ENCODE assay signal across 12 cellular contexts in genomic region chr18:9946831-9947230, GRCh38. TPM values are rescaled to one million over a fixed set of nuclear protein-coding genes. Genes with fewer than 3 reads are reported as not detected.
DNase-seq lines count a peak whose midpoint lies in the region; ATAC-seq lines count a peak whose summit lies in the region.
"Had no signal": no experiment of that assay in that cellular context is flagged by ENCODE, and none has a peak within 500 bp of the region (broad histone marks: within the 10 kb centered on the region; RNA-seq: fewer than 3 reads in every experiment).

No MANE protein-coding gene starts in this region.

- no peak overlapping the region for H3K4me2 ChIP-seq in GM23248 (ENCODE audit: unreplicated experiment)

- H3K9me2 ChIP-seq in GM23248 (ENCODE audit: insufficient read depth), result no peaks in the 10 kb centered on the region

- intact Hi-C loops in left colon (cut with DNase I, micrococcal nuclease), result loop anchor here in 1 of 2 donors (10.0 kb wide), 1 partner anchor 362 kb away; no protein-coding TSS in a partner anchor

- H3K27ac ChIP-seq in ACC112 (ENCODE audit: low read depth, low read length) (peak overlapping the region; percentile 39; the same call in 1 of the 2 replicates), GM23248 (peak overlapping the region; percentile 14)

- WGBS in GM23248 (ENCODE audit: low coverage in 1 of 2, low lambda C conversion rate in 2 of 2, missing lambda C conversion rate in 2 of 2), 2 experiments, result 96% methylated on average over 3 of the region's 3 CpGs

- H2AFZ ChIP-seq in ACC112 (ENCODE audit: low read length, unreplicated experiment) (no peak overlapping the region), GM23248 (no peak overlapping the region)

- H3K4me3 ChIP-seq in ACC112 (ENCODE audit: low read depth, low read length) (no peak overlapping the region), GM23248 (no peak overlapping the region)

- no peak overlapping the region for H3K9ac ChIP-seq in GM23248

- H3K79me2 ChIP-seq in ACC112 (ENCODE audit: control insufficient read depth, insufficient read depth, low read length, unreplicated experiment) (peaks cover 42% of the 10 kb centered on the region), GM23248 (ENCODE audit: insufficient read depth) (peaks cover 99% of the 10 kb centered on the region)

- ATAC-seq in left colon (peak; percentile 8), HG03025 (IDR thresholded peaks at IDR 0.05; ENCODE audit: low FRiP score, unreplicated experiment) (no peak)

- in situ Hi-C loops in GM23248 (cut with MboI), result loop anchor here (25.0 kb wide), 1 partner anchor 260 kb away; no protein-coding TSS in a partner anchor

- peaks cover 3% of the 10 kb centered on the region; the same call in 1 of the 2 replicates for H4K20me1 ChIP-seq in GM23248 (ENCODE audit: insufficient read depth)

- peaks cover 39% of the 10 kb centered on the region; the same call in 1 of the 2 replicates for H3F3A ChIP-seq in GM23248 (ENCODE audit: insufficient read depth)

- peak; percentile 52 for DNase-seq in GM23248
- peak; percentile 24 for DNase-seq in amniotic epithelial cell (ENCODE audit: low read depth)
- no peak for DNase-seq in left colon
- DNase-seq in CD1c-positive myeloid dendritic cell (ENCODE audit: extremely low spot score), result no peak
- no peak for DNase-seq in D341Med (ENCODE audit: low spot score)
- DNase-seq: C1 segment of cervical spinal cord; CD4-positive, alpha-beta memory T cell; DMS153; GOT3; H9 had no signal

- H3K4me1 ChIP-seq in ACC112 (ENCODE audit: control insufficient read depth, insufficient read depth, low read length, unreplicated experiment) (peaks cover 14% of the 10 kb centered on the region), GM23248 (ENCODE audit: insufficient read depth) (peaks cover 19% of the 10 kb centered on the region; the same call in 1 of the 2 replicates)

- peaks cover 36% of the 10 kb centered on the region for H3K36me3 ChIP-seq in ACC112 (ENCODE audit: insufficient read depth, low read length)
- peaks cover 40% of the 10 kb centered on the region; the same call in 1 of the 2 replicates for H3K36me3 ChIP-seq in GM23248 (ENCODE audit: low read depth)

- no peaks in the 10 kb centered on the region for H3K27me3 ChIP-seq in ACC112 (ENCODE audit: insufficient read depth, low read length)
- H3K27me3 ChIP-seq in GM23248 (replicated peaks; ENCODE audit: insufficient read depth), result no peaks in the 10 kb centered on the region

- no peaks in the 10 kb centered on the region for H3K9me3 ChIP-seq in GM23248 (ENCODE audit: low read depth)

RNA-seq across cellular contexts. Expression of gene VAPA, which starts 33.0 kb away (rescaled TPM):
- 204 and 277 TPM in 2 replicates for total RNA-seq in GM23248 (2014; rRNA removed; shearing (Covaris generic))
- 290 and 299 TPM in 2 replicates for polyA plus RNA-seq in GM23248 (2016; fragmentation: Nextera tagmentation; extraction: Ambion mirVana)
- total RNA-seq in left colon, result 100 to 1,000 TPM; 242 to 274 TPM

Comparison
In these comparisons a context has a peak if more than half of its experiments do, and no peak if none do; other contexts are left out.
1. DNase-seq: peak in GM23248 (single experiment) and amniotic epithelial cell (single experiment); none in left colon (0 of 2), CD1c-positive myeloid dendritic cell (single experiment) and D341Med (single experiment).